1 cellular context compared by ENCODE assay signal in the genomic region with DNA sequence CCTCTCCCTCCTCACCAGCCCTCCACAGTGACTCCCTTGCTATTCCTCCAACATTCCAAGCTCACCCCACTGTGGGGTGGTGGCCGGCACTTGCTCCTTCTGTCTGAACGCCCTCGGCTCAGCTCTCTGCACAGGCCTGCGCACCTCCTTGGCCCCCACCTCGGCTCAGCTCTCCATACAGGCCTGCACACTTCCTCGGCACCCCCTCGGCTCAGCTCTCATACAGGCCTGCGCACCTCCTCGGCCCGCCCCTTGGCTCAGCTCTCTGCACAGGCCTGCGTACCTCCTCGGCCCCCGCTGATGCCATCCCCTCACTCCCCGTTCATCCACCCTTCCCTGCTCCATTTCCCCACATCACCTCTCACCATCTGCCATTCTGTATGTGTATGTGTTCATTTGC.
TF ChIP-seq lines count a peak whose summit lies in the region.

No MANE protein-coding gene starts in this region.

TF ChIP-seq in WTC11, 78 proteins besides CTCF, POLR2A, EP300 and RAD21 (continued from another document):
- no peak for TF ChIP-seq E2F4 (CRISPR knock-in tag; IDR thresholded peaks at IDR 0.05; ENCODE audit: borderline replicate concordance, low read depth)
- no peak for TF ChIP-seq KAT7 (CRISPR knock-in tag; IDR thresholded peaks at IDR 0.05; ENCODE audit: borderline replicate concordance)
- TF ChIP-seq, protein P1, sequence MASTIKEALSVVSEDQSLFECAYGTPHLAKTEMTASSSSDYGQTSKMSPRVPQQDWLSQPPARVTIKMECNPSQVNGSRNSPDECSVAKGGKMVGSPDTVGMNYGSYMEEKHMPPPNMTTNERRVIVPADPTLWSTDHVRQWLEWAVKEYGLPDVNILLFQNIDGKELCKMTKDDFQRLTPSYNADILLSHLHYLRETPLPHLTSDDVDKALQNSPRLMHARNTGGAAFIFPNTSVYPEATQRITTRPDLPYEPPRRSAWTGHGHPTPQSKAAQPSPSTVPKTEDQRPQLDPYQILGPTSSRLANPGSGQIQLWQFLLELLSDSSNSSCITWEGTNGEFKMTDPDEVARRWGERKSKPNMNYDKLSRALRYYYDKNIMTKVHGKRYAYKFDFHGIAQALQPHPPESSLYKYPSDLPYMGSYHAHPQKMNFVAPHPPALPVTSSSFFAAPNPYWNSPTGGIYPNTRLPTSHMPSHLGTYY (CRISPR knock-in tag; IDR thresholded peaks at IDR 0.05) = no peak
- TF ChIP-seq NR2C2 (CRISPR knock-in tag; IDR thresholded peaks at IDR 0.05) = no peak
